8 cellular contexts compared by ENCODE assay signal in genomic region chr2:241659150-241659739, GRCh38. TPM values are rescaled to one million over a fixed set of nuclear protein-coding genes. Genes with fewer than 3 reads are reported as not detected.
DNase-seq lines count a peak whose midpoint lies in the region; ATAC-seq, FAIRE-seq and TF ChIP-seq lines count a peak whose summit lies in the region.

No MANE protein-coding gene starts in this region.

- ATAC-seq in A549 = peak; percentile 83 to 87
- ATAC-seq in activated T-cell treated with anti-CD3 and anti-CD28 coated beads, Interleukin-2, amount 50 U/mL, for 72 hours (replicated peaks in 1 of 2) = no peak
- peak; percentile 57 for ATAC-seq in Right ventricle myocardium inferior
- ATAC-seq in GM21526 (IDR thresholded peaks at IDR 0.05; ENCODE audit: low FRiP score, unreplicated experiment) = no peak

- peak; percentile 83 for FAIRE-seq in A549 (lab: Jason Lieb, UNC)

- POLR2A ChIA-PET in A549 (lab: Yijun Ruan, JAX) = no interaction called here

- no peak for TF ChIP-seq EP300 in A549 (IDR thresholded peaks at IDR 0.05)

- WGBS in A549 (ENCODE audit: missing lambda C conversion rate) = 48% methylated on average over 26 of the region's 26 CpGs

- peak; percentile 67 to 76 for TF ChIP-seq RAD21 in A549 (conservative IDR thresholded peaks at IDR 0.05 in 1 of 2, IDR thresholded peaks at IDR 0.05 in 1 of 2)

- intact Hi-C loops in Right ventricle myocardium inferior (cut with DNase I) (no loop called here), posterior vena cava (cut with DNase I) (no loop called here)

- no peaks in the 10 kb centered on the region for H3K9me3 ChIP-seq in A549

- no peak overlapping the region for H3K4me3 Mint-ChIP-seq in activated T-cell treated with anti-CD3 and anti-CD28 coated beads, Interleukin-2, amount 50 U/mL, for 72 hours

- TF ChIP-seq POLR2A in A549 (IDR thresholded peaks at IDR 0.05; ENCODE audit: low read length) = no peak

- H3K27ac Mint-ChIP-seq in activated T-cell treated with anti-CD3 and anti-CD28 coated beads, Interleukin-2, amount 50 U/mL, for 72 hours = no peak overlapping the region

- no peak overlapping the region for H3K4me3 ChIP-seq in A549
- H3K4me3 ChIP-seq in GM12864 (ENCODE audit: low read depth, low read length) = no peak overlapping the region

- no peaks in the 10 kb centered on the region for H3K4me1 ChIP-seq in A549

- DNase-seq in A549 (ENCODE audit: low read depth in 1 of 2, low spot score in 1 of 2) (peak; percentile 27 to 82), GM12864 (ENCODE audit: low read depth) (no peak), NCI-H460 (ENCODE audit: extremely low read depth, low read depth) (peak; percentile 74), Right ventricle myocardium inferior (ENCODE audit: missing footprints) (peak; percentile 67), posterior vena cava (ENCODE audit: low spot score) (peak; percentile 89), T-helper 9 cell (no peak)
- peak; percentile 35 to 45 for DNase-seq in activated T-cell treated with anti-CD3 and anti-CD28 coated beads, Interleukin-2, amount 50 U/mL, for 72 hours

- CTCF ChIA-PET in A549 (lab: Yijun Ruan, JAX) = interaction anchor here (0.7 to 2.5 kb wide), 32 partner anchors 8 to 808 kb away, joined by 3 to 44 read pairs (median 4); partner anchors contain the start of genes ATG4B and DTYMK

- H3K4me2 ChIP-seq in A549 = no peak overlapping the region

- H3K27me3 Mint-ChIP-seq in activated T-cell treated with anti-CD3 and anti-CD28 coated beads, Interleukin-2, amount 50 U/mL, for 72 hours (ENCODE audit: low read depth) = no peaks in the 10 kb centered on the region

- peaks cover 4 to 16% of the 10 kb centered on the region in 2 donors for H3K36me3 Mint-ChIP-seq in activated T-cell treated with anti-CD3 and anti-CD28 coated beads, Interleukin-2, amount 50 U/mL, for 72 hours (ENCODE audit: insufficient read depth in 2 of 2)

- TF ChIP-seq CTCF in A549 (IDR thresholded peaks at IDR 0.05) = peak; percentile 64
- TF ChIP-seq CTCF in GM12864 (IDR thresholded peaks at IDR 0.05; ENCODE audit: low read depth, low read length, missing control alignments) = peak; percentile 62

- no peak overlapping the region for H3K27ac ChIP-seq in A549

- H3K9me3 Mint-ChIP-seq in activated T-cell treated with anti-CD3 and anti-CD28 coated beads, Interleukin-2, amount 50 U/mL, for 72 hours = no peaks in the 10 kb centered on the region

- H3K4me1 Mint-ChIP-seq in activated T-cell treated with anti-CD3 and anti-CD28 coated beads, Interleukin-2, amount 50 U/mL, for 72 hours (ENCODE audit: low read depth) = peaks cover under 1% of the 10 kb centered on the region

TF ChIP-seq in A549, 52 proteins besides CTCF, POLR2A, EP300 and RAD21:
- TF ChIP-seq FOSB (CRISPR knock-in tag; IDR thresholded peaks at IDR 0.05) (no peak), SMC3 (IDR thresholded peaks at IDR 0.05) (peak; percentile 68)
- TF ChIP-seq, protein P1, sequence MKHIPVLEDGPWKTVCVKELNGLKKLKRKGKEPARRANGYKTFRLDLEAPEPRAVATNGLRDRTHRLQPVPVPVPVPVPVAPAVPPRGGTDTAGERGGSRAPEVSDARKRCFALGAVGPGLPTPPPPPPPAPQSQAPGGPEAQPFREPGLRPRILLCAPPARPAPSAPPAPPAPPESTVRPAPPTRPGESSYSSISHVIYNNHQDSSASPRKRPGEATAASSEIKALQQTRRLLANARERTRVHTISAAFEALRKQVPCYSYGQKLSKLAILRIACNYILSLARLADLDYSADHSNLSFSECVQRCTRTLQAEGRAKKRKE (CRISPR knock-in tag; IDR thresholded peaks at IDR 0.05; ENCODE audit: low read depth) = no peak

RNA-seq across cellular contexts. Expression of gene ATG4B, which starts 21.8 kb away (rescaled TPM):
- polyA plus RNA-seq in A549 (2011; rRNA removed) (75.2 and 75.6 TPM in 2 replicates), A549 (2017; fragmentation: RNase III; extraction: RNeasy Plus Mini Kit Qiagen cat#74134 plus additional on column Dnase treatment) (68.8 to 74.7 TPM (median 70.3 TPM) in 3 replicates)
- polyA plus RNA-seq in A549 (2012; cell fraction: cytosol; rRNA removed) = 82.5 and 87.7 TPM in 2 replicates
- 245 and 306 TPM in 2 replicates for polyA plus RNA-seq in A549 (2012; cell fraction: nucleus; rRNA removed)
- polyA minus RNA-seq in A549 (2011; rRNA and poly(A)+ RNA removed) = 116 and 122 TPM in 2 replicates
- 51.2 and 55.2 TPM in 2 replicates for total RNA-seq in NCI-H460 (2014; rRNA removed; shearing (Covaris generic))
- 111 and 144 TPM in 2 replicates for polyA plus RNA-seq in NCI-H460 (2014; cell fraction: nucleus; rRNA removed)
- total RNA-seq in activated T-cell treated with anti-CD3 and anti-CD28 coated beads, Interleukin-2, amount 50 U/mL, for 72 hours = 100 to 1,000 TPM in 1 of 2 donors, 10 to 100 TPM in 1; 97.9 to 109 TPM
- total RNA-seq in Right ventricle myocardium inferior (43.3 TPM), posterior vena cava (10 to 100 TPM; 43.7 to 52.1 TPM)

RNA-seq across cellular contexts. Expression of gene THAP4, which starts 22.3 kb away (rescaled TPM):
- polyA plus RNA-seq in A549 (2011; rRNA removed) = 36.1 and 37.3 TPM in 2 replicates
- 103 and 105 TPM in 2 replicates for polyA plus RNA-seq in A549 (2012; cell fraction: cytosol; rRNA removed)
- 58.3 and 68.4 TPM in 2 replicates for polyA plus RNA-seq in A549 (2012; cell fraction: nucleus; rRNA removed)
- polyA plus RNA-seq in A549 (2017; fragmentation: RNase III; extraction: RNeasy Plus Mini Kit Qiagen cat#74134 plus additional on column Dnase treatment) = 51.0 to 56.7 TPM (median 53.2 TPM) in 3 replicates
- 49.8 and 63.5 TPM in 2 replicates for polyA minus RNA-seq in A549 (2011; rRNA and poly(A)+ RNA removed)
- total RNA-seq in NCI-H460 (2014; rRNA removed; shearing (Covaris generic)) = 71.9 and 77.0 TPM in 2 replicates
- polyA plus RNA-seq in NCI-H460 (2014; cell fraction: nucleus; rRNA removed) = 68.3 and 81.7 TPM in 2 replicates
- 10 to 100 TPM; 41.8 to 50.9 TPM for total RNA-seq in activated T-cell treated with anti-CD3 and anti-CD28 coated beads, Interleukin-2, amount 50 U/mL, for 72 hours
- total RNA-seq in Right ventricle myocardium inferior = 83.2 TPM
- 10 to 100 TPM; 31.2 to 32.1 TPM for total RNA-seq in posterior vena cava

RNA-seq across cellular contexts. Expression of gene DTYMK, which starts 27.4 kb away (rescaled TPM):
- polyA plus RNA-seq in A549 (2011; rRNA removed) (62.7 and 68.7 TPM in 2 replicates), A549 (2017; fragmentation: RNase III; extraction: RNeasy Plus Mini Kit Qiagen cat#74134 plus additional on column Dnase treatment) (90.7 to 99.5 TPM (median 98.9 TPM) in 3 replicates)
- polyA plus RNA-seq in A549 (2012; cell fraction: cytosol; rRNA removed) = 152 and 157 TPM in 2 replicates
- polyA plus RNA-seq in A549 (2012; cell fraction: nucleus; rRNA removed) = 112 and 122 TPM in 2 replicates
- 24.1 and 31.9 TPM in 2 replicates for polyA minus RNA-seq in A549 (2011; rRNA and poly(A)+ RNA removed)
- total RNA-seq in NCI-H460 (2014; rRNA removed; shearing (Covaris generic)) = 57.4 and 70.3 TPM in 2 replicates
- polyA plus RNA-seq in NCI-H460 (2014; cell fraction: nucleus; rRNA removed) = 106 and 129 TPM in 2 replicates
- total RNA-seq in activated T-cell treated with anti-CD3 and anti-CD28 coated beads, Interleukin-2, amount 50 U/mL, for 72 hours = 10 to 100 TPM; 64.6 to 97.5 TPM
- total RNA-seq in Right ventricle myocardium inferior (11.1 TPM), posterior vena cava (10 to 100 TPM; 12.8 to 14.8 TPM)

RNA-seq across cellular contexts. Expression of gene ING5, which starts 42.6 kb away (rescaled TPM):
- polyA plus RNA-seq in A549 (2011; rRNA removed) (28.4 and 28.6 TPM in 2 replicates), A549 (2017; fragmentation: RNase III; extraction: RNeasy Plus Mini Kit Qiagen cat#74134 plus additional on column Dnase treatment) (29.6 to 31.0 TPM (median 30.1 TPM) in 3 replicates)
- polyA plus RNA-seq in A549 (2012; cell fraction: cytosol; rRNA removed) = 41.3 and 48.6 TPM in 2 replicates
- polyA plus RNA-seq in A549 (2012; cell fraction: nucleus; rRNA removed) = 77.0 and 96.2 TPM in 2 replicates
- 31.8 and 32.5 TPM in 2 replicates for polyA minus RNA-seq in A549 (2011; rRNA and poly(A)+ RNA removed)
- total RNA-seq in NCI-H460 (2014; rRNA removed; shearing (Covaris generic)) = 39.0 and 39.1 TPM in 2 replicates
- 57.5 and 78.9 TPM in 2 replicates for polyA plus RNA-seq in NCI-H460 (2014; cell fraction: nucleus; rRNA removed)
- 10 to 100 TPM; 39.9 to 42.6 TPM for total RNA-seq in activated T-cell treated with anti-CD3 and anti-CD28 coated beads, Interleukin-2, amount 50 U/mL, for 72 hours
- total RNA-seq in Right ventricle myocardium inferior (16.5 TPM), posterior vena cava (10 to 100 TPM; 17.5 to 18.6 TPM)

Comparison
In these comparisons a context has a peak if more than half of its experiments do, and no peak if none do; other contexts are left out.
1. ATAC-seq: peak in A549 (2 of 2) and Right ventricle myocardium inferior (single experiment); none in activated T-cell treated with anti-CD3 and anti-CD28 coated beads, Interleukin-2, amount 50 U/mL, for 72 hours (0 of 2) and GM21526 (single experiment).
2. DNase-seq: peak in A549 (2 of 2), NCI-H460 (single experiment), activated T-cell treated with anti-CD3 and anti-CD28 coated beads, Interleukin-2, amount 50 U/mL, for 72 hours (2 of 2), Right ventricle myocardium inferior (single experiment) and posterior vena cava (single experiment); none in GM12864 (single experiment) and T-helper 9 cell (single experiment).